Comparison of ENCODE assay signal across 8 cellular contexts in genomic region chr10:126749030-126749655, GRCh38.
DNase-seq lines count a peak whose midpoint lies in the region; ATAC-seq lines count a peak whose summit lies in the region.

No MANE protein-coding gene starts in this region.

- 5% methylated on average over 5 of the region's 5 CpGs for WGBS in mesenchymal stem cell

- H2BK12ac ChIP-seq in mesenchymal stem cell (ENCODE audit: low read length in 2 of 2) = no peak overlapping the region

- no peak overlapping the region for H3K23ac ChIP-seq in mesenchymal stem cell (ENCODE audit: low read length in 2 of 2)

- no peak overlapping the region for H2BK15ac ChIP-seq in mesenchymal stem cell (ENCODE audit: low read depth, poor library complexity, severe bottlenecking)

- H3K27me3 ChIP-seq in HAP-1 (ENCODE audit: low read depth) (no peaks in the 10 kb centered on the region), mesenchymal stem cell (ENCODE audit: control insufficient read depth in 1 of 2, insufficient read depth in 1 of 2, low read length in 2 of 2) (no peaks in the 10 kb centered on the region)

- no peak overlapping the region for H2BK5ac ChIP-seq in mesenchymal stem cell (ENCODE audit: low read depth, low read length, poor library complexity, severe bottlenecking)

- no peak overlapping the region for H4K8ac ChIP-seq in mesenchymal stem cell (ENCODE audit: low read length)

- H3K79me1 ChIP-seq in mesenchymal stem cell (replicated peaks; ENCODE audit: low read length, poor library complexity, severe bottlenecking) = no peaks in the 10 kb centered on the region

- H3K4me3 ChIP-seq in HAP-1 (no peak overlapping the region), mesenchymal stem cell (ENCODE audit: insufficient read depth in 1 of 2, low read depth in 1 of 2, low read length in 2 of 2) (no peak overlapping the region)

- no peak overlapping the region for H3K4me2 ChIP-seq in mesenchymal stem cell (ENCODE audit: low read length, poor library complexity, severe bottlenecking)

- H3K4me1 ChIP-seq in HAP-1 (no peaks in the 10 kb centered on the region), mesenchymal stem cell (ENCODE audit: control insufficient read depth, insufficient read depth, low read depth, low read length) (no peaks in the 10 kb centered on the region)

- no peak overlapping the region for H3K14ac ChIP-seq in mesenchymal stem cell (ENCODE audit: low read length in 2 of 2)

- no peak overlapping the region for H2AK5ac ChIP-seq in mesenchymal stem cell (ENCODE audit: low read length, severe bottlenecking)

- H3K27ac ChIP-seq in mesenchymal stem cell (ENCODE audit: low read length, poor library complexity, severe bottlenecking) = no peak overlapping the region

- DNase-seq in DMS153 treated with DMSO at 0.1 percent for 48 hours (lab: John Stamatoyannopoulos, UW; ENCODE audit: unreplicated experiment) (peak; percentile 29), HAP-1 (ENCODE audit: low spot score in 2 of 2) (peak; percentile 50 to 86), NCI-H2171 treated with DMSO at 0.1 percent for 48 hours (lab: John Stamatoyannopoulos, UW) (peak; percentile 53), epidermal melanocyte (ENCODE audit: insufficient read length, low spot score) (peak; percentile 56), mesenchymal stem cell (peak; percentile 84)
- peak; percentile 40 for DNase-seq in activated CD4-positive, alpha-beta T cell treated with anti-CD3 and anti-CD28 coated beads, Interleukin-2, amount 50 U/mL, for 1 hour
- peak; percentile 76 for DNase-seq in stimulated activated CD8-positive, alpha-beta memory T cell treated with anti-CD3 and anti-CD28 coated beads, Interleukin-4, amount 100 ng/mL, for 48 hours

- no peak overlapping the region for H3K4ac ChIP-seq in mesenchymal stem cell (ENCODE audit: low read depth in 1 of 2, low read length in 2 of 2)

- H3K9me3 ChIP-seq in HAP-1 = no peaks in the 10 kb centered on the region
- H3K9me3 ChIP-seq in mesenchymal stem cell (ENCODE audit: control insufficient read depth, low read length) = no peaks in the 10 kb centered on the region

- ATAC-seq in HG03469 (IDR thresholded peaks at IDR 0.05; ENCODE audit: unreplicated experiment) = no peak

- H4K91ac ChIP-seq in mesenchymal stem cell (ENCODE audit: low read length) = no peak overlapping the region

- no peak overlapping the region for H3K9ac ChIP-seq in mesenchymal stem cell (ENCODE audit: low read length)

- H2AFZ ChIP-seq in mesenchymal stem cell (ENCODE audit: low read depth, low read length) = no peak overlapping the region

- in situ Hi-C loops in HAP-1 (cut with MboI; ENCODE audit: low sequenced_read_pairs) = no loop called here

- H3K36me3 ChIP-seq in HAP-1 (replicated peaks) = no peaks in the 10 kb centered on the region
- no peaks in the 10 kb centered on the region for H3K36me3 ChIP-seq in mesenchymal stem cell (ENCODE audit: control insufficient read depth in 1 of 2, insufficient read depth in 2 of 2, low read depth in 1 of 2, low read length in 2 of 2)

- H3K18ac ChIP-seq in mesenchymal stem cell (ENCODE audit: low read depth in 1 of 2, low read length in 2 of 2) = no peak overlapping the region

- no peak overlapping the region for H2BK120ac ChIP-seq in mesenchymal stem cell (ENCODE audit: low read depth, low read length)

Comparison
In these comparisons a context has a peak if more than half of its experiments do, and no peak if none do; other contexts are left out.
1. DNase-seq: peak in every context shown above with its lines; median percentile 84 in mesenchymal stem cell; 76 in stimulated activated CD8-positive, alpha-beta memory T cell treated with anti-CD3 and anti-CD28 coated beads, Interleukin-4, amount 100 ng/mL, for 48 hours; 68 in HAP-1; 56 in epidermal melanocyte; 53 in NCI-H2171 treated with DMSO at 0.1 percent for 48 hours; 40 in activated CD4-positive, alpha-beta T cell treated with anti-CD3 and anti-CD28 coated beads, Interleukin-2, amount 50 U/mL, for 1 hour; 29 in DMS153 treated with DMSO at 0.1 percent for 48 hours.